ENCODE assay signal across 25 cellular contexts in genomic region chr1:119452085-119452484, GRCh38. TPM values are rescaled to one million over a fixed set of nuclear protein-coding genes. Genes with fewer than 3 reads are reported as not detected.
DNase-seq lines count a peak whose midpoint lies in the region; ATAC-seq, FAIRE-seq and TF ChIP-seq lines count a peak whose summit lies in the region.
"Had no signal": no experiment of that assay in that cellular context is flagged by ENCODE, and none has a peak within 500 bp of the region (broad histone marks: within the 10 kb centered on the region; RNA-seq: fewer than 3 reads in every experiment).

No MANE protein-coding gene starts in this region.

- peaks cover 4% of the 10 kb centered on the region for H3K4me1 Mint-ChIP-seq in activated T-helper 2 cell treated with anti-CD3 and anti-CD28 coated beads, Interferon-gamma antibody, Interleukin-2, Interleukin-4, amounts not matched to agents 10 μg/mL and 5 μg/mL and 100 μg/mL, durations not matched to agents 14 hours and 24 hours and 36 hours (ENCODE audit: low read depth)
- H3K4me1 Mint-ChIP-seq: CD14-positive monocyte; CD8-positive, alpha-beta memory T cell had no signal

- no peak overlapping the region for H3K4me3 ChIP-seq in BLaER1 treated with 17β-estradiol and CSF1 and Interleukin-3, amounts not matched to agents 10 nM and 100 nM
- no peak overlapping the region for H3K4me3 ChIP-seq in WERI-Rb-1 (ENCODE audit: low read depth, low read length)
- no peak overlapping the region for H3K4me3 ChIP-seq in right lobe of liver
- H3K4me3 ChIP-seq: A549, GM12878, GM23248 had no signal

- WGBS in right lobe of liver (ENCODE audit: insufficient coverage, low coverage, low lambda C conversion rate, missing lambda C conversion rate) = 20% methylated on average over 1 of the region's 1 CpG

- H3K4me3 Mint-ChIP-seq in activated T-helper 2 cell treated with anti-CD3 and anti-CD28 coated beads, Interferon-gamma antibody, Interleukin-2, Interleukin-4, amounts not matched to agents 10 μg/mL and 5 μg/mL and 100 μg/mL, durations not matched to agents 14 hours and 24 hours and 36 hours (ENCODE audit: low read depth) = no peak overlapping the region
- H3K4me3 Mint-ChIP-seq: CD14-positive monocyte; CD4-positive, alpha-beta T cell; CD8-positive, alpha-beta memory T cell; H9 had no signal

- no peaks in the 10 kb centered on the region; a peak in 1 of 22 replicates for H4K20me1 ChIP-seq in BLaER1 treated with 17β-estradiol and CSF1 and Interleukin-3, amounts not matched to agents 10 nM and 100 nM

- no peak for DNase-seq in WERI-Rb-1
- peak; percentile 69 for DNase-seq in left lobe of liver (ENCODE audit: low spot score)
- peak in 1 of 3 donors; percentile 68 for DNase-seq in right lobe of liver
- DNase-seq in H54 (ENCODE audit: insufficient read length, low spot score) = no peak
- no peak for DNase-seq in activated T-helper 2 cell treated with anti-CD3 and anti-CD28 coated beads, Interferon-gamma antibody, Interleukin-2, Interleukin-4, amounts not matched to agents 10 μg/mL and 5 μg/mL and 100 μg/mL, durations not matched to agents 14 hours and 24 hours and 36 hours (ENCODE audit: low spot score)
- DNase-seq in NCI-H1092 treated with DMSO at 0.1 percent for 48 hours (lab: John Stamatoyannopoulos, UW) = no peak
- DNase-seq: 8988T; ACHN; CD4-positive, alpha-beta T cell; CD8-positive, alpha-beta memory T cell; DMS 273 treated with DMSO at 0.1 percent for 48 hours; DMS79; EL; GDM1; GM23248; H9 had no signal

- no peak overlapping the region for H3K9ac ChIP-seq in BLaER1 treated with 17β-estradiol and CSF1 and Interleukin-3, amounts not matched to agents 10 nM and 100 nM
- H3K9ac ChIP-seq: GM23248 had no signal

- peak overlapping the region in 8 of 11 experiments; percentile 10 to 54 (median 42); a peak in 13 of 22 replicates for H3K4me2 ChIP-seq in BLaER1 treated with 17β-estradiol and CSF1 and Interleukin-3, amounts not matched to agents 10 nM and 100 nM
- H3K4me2 ChIP-seq: A549 had no signal

- no peak overlapping the region for H3K27ac ChIP-seq in BLaER1 treated with 17β-estradiol and CSF1 and Interleukin-3, amounts not matched to agents 10 nM and 100 nM
- peak overlapping the region; percentile 32; the same call in 1 of the 2 replicates for H3K27ac ChIP-seq in WERI-Rb-1
- peak overlapping the region in 2 of 3 donors; percentile 33 to 68 for H3K27ac ChIP-seq in right lobe of liver
- H3K27ac ChIP-seq: A549, GM23248 had no signal

- intact Hi-C loops in right lobe of liver (cut with DNase I) = no loop called here
- intact Hi-C loops in activated T-helper 2 cell treated with anti-CD3 and anti-CD28 coated beads, Interferon-gamma antibody, Interleukin-2, Interleukin-4, amounts not matched to agents 10 μg/mL and 5 μg/mL and 100 μg/mL, durations not matched to agents 14 hours and 24 hours and 36 hours (cut with micrococcal nuclease) = no loop called here

- H3K27me3 Mint-ChIP-seq in activated T-helper 2 cell treated with anti-CD3 and anti-CD28 coated beads, Interferon-gamma antibody, Interleukin-2, Interleukin-4, amounts not matched to agents 10 μg/mL and 5 μg/mL and 100 μg/mL, durations not matched to agents 14 hours and 24 hours and 36 hours (ENCODE audit: low read depth) = peaks cover 4% of the 10 kb centered on the region
- H3K27me3 Mint-ChIP-seq: CD4-positive, alpha-beta T cell had no signal

- no peaks in the 10 kb centered on the region for H3K27me3 ChIP-seq in BLaER1 treated with 17β-estradiol and CSF1 and Interleukin-3, amounts not matched to agents 10 nM and 100 nM
- H3K27me3 ChIP-seq in WERI-Rb-1 (ENCODE audit: insufficient read depth, low read depth, severe bottlenecking) (no peaks in the 10 kb centered on the region), right lobe of liver (no peaks in the 10 kb centered on the region)

- H3K4me1 ChIP-seq in BLaER1 treated with 17β-estradiol and CSF1 and Interleukin-3, amounts not matched to agents 10 nM and 100 nM = peaks cover 0 to 19% (median 15%) of the 10 kb centered on the region in 10 experiments; a peak in 16 of 20 replicates
- H3K4me1 ChIP-seq in right lobe of liver = peaks cover 0 to 34% (median 12%) of the 10 kb centered on the region in 4 donors
- H3K4me1 ChIP-seq: A549 had no signal

- no peak overlapping the region for H3K27ac Mint-ChIP-seq in activated T-helper 2 cell treated with anti-CD3 and anti-CD28 coated beads, Interferon-gamma antibody, Interleukin-2, Interleukin-4, amounts not matched to agents 10 μg/mL and 5 μg/mL and 100 μg/mL, durations not matched to agents 14 hours and 24 hours and 36 hours
- H3K27ac Mint-ChIP-seq: CD14-positive monocyte; CD4-positive, alpha-beta T cell; CD8-positive, alpha-beta memory T cell; H9 had no signal

- no peaks in the 10 kb centered on the region for H3K36me3 ChIP-seq in BLaER1 treated with 17β-estradiol and CSF1 and Interleukin-3, amounts not matched to agents 10 nM and 100 nM
- H3K36me3 ChIP-seq in WERI-Rb-1 (no peaks in the 10 kb centered on the region), right lobe of liver (no peaks in the 10 kb centered on the region)

- no peak for TF ChIP-seq POLR2A in right lobe of liver (IDR thresholded peaks at IDR 0.05)
- no peak for TF ChIP-seq POLR2A in H54 (IDR thresholded peaks at IDR 0.05; ENCODE audit: low read depth, low read length)

- no peaks in the 10 kb centered on the region for H3K36me3 Mint-ChIP-seq in activated T-helper 2 cell treated with anti-CD3 and anti-CD28 coated beads, Interferon-gamma antibody, Interleukin-2, Interleukin-4, amounts not matched to agents 10 μg/mL and 5 μg/mL and 100 μg/mL, durations not matched to agents 14 hours and 24 hours and 36 hours (ENCODE audit: low read depth)
- H3K36me3 Mint-ChIP-seq: CD14-positive monocyte; CD8-positive, alpha-beta memory T cell had no signal

- H3K9me3 ChIP-seq in BLaER1 treated with 17β-estradiol and CSF1 and Interleukin-3, amounts not matched to agents 10 nM and 100 nM (replicated peaks in 1 of 11) = no peaks in the 10 kb centered on the region
- no peaks in the 10 kb centered on the region for H3K9me3 ChIP-seq in WERI-Rb-1 (ENCODE audit: severe bottlenecking)
- no peaks in the 10 kb centered on the region for H3K9me3 ChIP-seq in right lobe of liver
- H3K9me3 ChIP-seq: A549 had no signal

- no peaks in the 10 kb centered on the region for H3K9me3 Mint-ChIP-seq in activated T-helper 2 cell treated with anti-CD3 and anti-CD28 coated beads, Interferon-gamma antibody, Interleukin-2, Interleukin-4, amounts not matched to agents 10 μg/mL and 5 μg/mL and 100 μg/mL, durations not matched to agents 14 hours and 24 hours and 36 hours
- H3K9me3 Mint-ChIP-seq: CD4-positive, alpha-beta T cell; H9 had no signal

- no peak for TF ChIP-seq CTCF in WERI-Rb-1 (IDR thresholded peaks at IDR 0.05; ENCODE audit: low read depth, low read length)
- TF ChIP-seq CTCF in right lobe of liver (IDR thresholded peaks at IDR 0.05) = no peak

- ATAC-seq in left lobe of liver = peak; percentile 71
- peak; percentile 60 to 72 (median 67) for ATAC-seq in right lobe of liver
- no peak for ATAC-seq in HG02642 (IDR thresholded peaks at IDR 0.05; ENCODE audit: poor library complexity, unreplicated experiment)
- ATAC-seq: A549, GM12878, HCT116 had no signal

- no peak for FAIRE-seq in H54 (lab: Jason Lieb, UNC)
- FAIRE-seq: A549, D721Med, GM12878, GM19239, H1 had no signal

RNA-seq across cellular contexts. Expression of gene HSD3B2, which starts 37.1 kb away (rescaled TPM):
- total RNA-seq in left lobe of liver (0.83 TPM), right lobe of liver (under 1 TPM in 1 of 6 experiments, not detected in 5; 0.49 TPM)
- not detected in 2 replicates for total RNA-seq in activated T-helper 2 cell treated with anti-CD3 and anti-CD28 coated beads, Interferon-gamma antibody, Interleukin-2, Interleukin-4, amounts not matched to agents 10 μg/mL and 5 μg/mL and 100 μg/mL, durations not matched to agents 14 hours and 24 hours and 36 hours
- total RNA-seq: CD4-positive, alpha-beta T cell; CD8-positive, alpha-beta memory T cell; GM23248; H1; H9 had no signal

RNA-seq across cellular contexts. Expression of gene HSD3B1, which starts 54.9 kb away (rescaled TPM):
- total RNA-seq in left lobe of liver = not detected
- total RNA-seq in right lobe of liver = 1 to 10 TPM in 1 of 6 experiments, under 1 TPM in 2, not detected in 3; 0.39 to 1.3 (median 0.74) TPM
- not detected in 2 replicates for total RNA-seq in activated T-helper 2 cell treated with anti-CD3 and anti-CD28 coated beads, Interferon-gamma antibody, Interleukin-2, Interleukin-4, amounts not matched to agents 10 μg/mL and 5 μg/mL and 100 μg/mL, durations not matched to agents 14 hours and 24 hours and 36 hours
- total RNA-seq: CD4-positive, alpha-beta T cell; CD8-positive, alpha-beta memory T cell; GM12878; GM23248; H1; H9 had no signal

Comparison
In these comparisons a context has a peak if more than half of its experiments do, and no peak if none do; other contexts are left out.
1. H3K27ac ChIP-seq: peak in WERI-Rb-1 (single experiment) and right lobe of liver (2 of 3); none in BLaER1 treated with 17β-estradiol and CSF1 and Interleukin-3, amounts not matched to agents 10 nM and 100 nM (0 of 11).